2 cellular contexts compared by ENCODE assay signal in genomic region chr10:7146189-7146588, GRCh38.
TF ChIP-seq lines count a peak whose summit lies in the region.

No MANE protein-coding gene starts in this region.

TF ChIP-seq in IMR-90, 13 proteins besides CTCF, POLR2A, EP300 and RAD21:
- no peak for TF ChIP-seq ELK1 (IDR thresholded peaks at IDR 0.05; ENCODE audit: borderline replicate concordance, low read depth, low read length)
- TF ChIP-seq CEBPB (IDR thresholded peaks at IDR 0.05; ENCODE audit: low read depth, low read length) = peak; percentile 45
TF ChIP-seq in IMR-90: peak in this region for 1.

TF ChIP-seq in H1, 55 proteins besides CTCF, POLR2A, EP300 and RAD21 (continued from another document):
- TF ChIP-seq CREB1 (IDR thresholded peaks at IDR 0.05) = no peak
TF ChIP-seq in H1: peak in this region for 1.
